In genomic region chr22:47783433-47784366, GRCh38 we compare ENCODE assay signal across 11 cellular contexts.
"Had no signal": no experiment of that assay in that cellular context is flagged by ENCODE, and none has a peak within 500 bp of the region (broad histone marks: within the 10 kb centered on the region; RNA-seq: fewer than 3 reads in every experiment).

No MANE protein-coding gene starts in this region.

- H3K27ac Mint-ChIP-seq: activated CD4-positive, alpha-beta T cell treated with anti-CD3 and anti-CD28 coated beads, Interleukin-2, amount 10 ng/mL, durations not matched to agents 7 days and 5 days; activated T-helper 17 cell treated with anti-CD3 and anti-CD28 coated beads, Interleukin-2, amount 50 U/mL, for 72 hours; mesothelial cell of epicardium; nephron progenitor cell; stimulated activated naive CD8-positive, alpha-beta T cell treated with anti-CD3 and anti-CD28 coated beads, Interleukin-15, amount 100 ng/mL, for 72 hours; type B pancreatic cell had no signal

- H3K4me3 Mint-ChIP-seq: activated CD4-positive, alpha-beta T cell treated with anti-CD3 and anti-CD28 coated beads, Interleukin-2, amount 10 ng/mL, durations not matched to agents 7 days and 5 days; activated T-helper 17 cell treated with anti-CD3 and anti-CD28 coated beads, Interleukin-2, amount 50 U/mL, for 72 hours; mesothelial cell of epicardium; nephron progenitor cell; stimulated activated naive CD8-positive, alpha-beta T cell treated with anti-CD3 and anti-CD28 coated beads, Interleukin-15, amount 100 ng/mL, for 72 hours; type B pancreatic cell had no signal

- H3K27me3 Mint-ChIP-seq: activated CD4-positive, alpha-beta T cell treated with anti-CD3 and anti-CD28 coated beads, Interleukin-2, amount 10 ng/mL, durations not matched to agents 7 days and 5 days had no signal

- H3K36me3 Mint-ChIP-seq: mesothelial cell of epicardium, type B pancreatic cell had no signal

- H3K9me3 Mint-ChIP-seq: activated CD4-positive, alpha-beta T cell treated with anti-CD3 and anti-CD28 coated beads, Interleukin-2, amount 10 ng/mL, durations not matched to agents 7 days and 5 days; activated T-helper 17 cell treated with anti-CD3 and anti-CD28 coated beads, Interleukin-2, amount 50 U/mL, for 72 hours; type B pancreatic cell had no signal

- H3K4me1 Mint-ChIP-seq: activated CD4-positive, alpha-beta T cell treated with anti-CD3 and anti-CD28 coated beads, Interleukin-2, amount 10 ng/mL, durations not matched to agents 7 days and 5 days; activated T-helper 17 cell treated with anti-CD3 and anti-CD28 coated beads, Interleukin-2, amount 50 U/mL, for 72 hours; mesothelial cell of epicardium; stimulated activated naive CD8-positive, alpha-beta T cell treated with anti-CD3 and anti-CD28 coated beads, Interleukin-15, amount 100 ng/mL, for 72 hours had no signal

- DNase-seq: activated CD4-positive, alpha-beta T cell treated with anti-CD3 and anti-CD28 coated beads, Interleukin-2, amount 10 ng/mL, durations not matched to agents 7 days and 5 days; activated naive CD4-positive, alpha-beta T cell treated with Interleukin-2 at 50 U/mL for 16 hours; effector CD4-positive, alpha-beta T cell; foreskin fibroblast; nephron progenitor cell; stimulated activated naive CD8-positive, alpha-beta T cell treated with anti-CD3 and anti-CD28 coated beads, Interleukin-15, amount 100 ng/mL, for 72 hours; T-helper 1 cell; T1000 had no signal
